In genomic region chr3:50205719-50206276, GRCh38 we compare ENCODE assay signal across 8 cellular contexts. TPM values are rescaled to one million over a fixed set of nuclear protein-coding genes. Genes with fewer than 3 reads are reported as not detected.
DNase-seq lines count a peak whose midpoint lies in the region; ATAC-seq, FAIRE-seq and TF ChIP-seq lines count a peak whose summit lies in the region.

No MANE protein-coding gene starts in this region.

- ATAC-seq in HG02571 (IDR thresholded peaks at IDR 0.05; ENCODE audit: unreplicated experiment) (no peak), GM21529 (IDR thresholded peaks at IDR 0.05; ENCODE audit: unreplicated experiment) (no peak)

- no peak overlapping the region for H3K56ac ChIP-seq in H1 (replicated peaks; ENCODE audit: insufficient read length, low read depth, low read length)

- FAIRE-seq in GM12891 (lab: Jason Lieb, UNC): no peak
- no peak for FAIRE-seq in H1 (lab: Jason Lieb, UNC)

- H3K4ac ChIP-seq in H1 (replicated peaks; ENCODE audit: insufficient read length, low read depth, low read length): no peak overlapping the region

- TF ChIP-seq RAD21 in SK-N-SH (IDR thresholded peaks at IDR 0.05; ENCODE audit: low read length) (no peak), H1 (IDR thresholded peaks at IDR 0.05 in 1 of 2, conservative IDR thresholded peaks at IDR 0.05 in 1 of 2; ENCODE audit: low read depth in 2 of 2, low read length in 2 of 2) (no peak), neural cell (conservative IDR thresholded peaks at IDR 0.05) (no peak)

- no peaks in the 10 kb centered on the region for H3K79me1 ChIP-seq in H1 (ENCODE audit: low read depth, low read length)

- no peaks in the 10 kb centered on the region for H3K79me2 ChIP-seq in SK-N-SH (ENCODE audit: insufficient read depth)
- H3K79me2 ChIP-seq in H1 (ENCODE audit: control insufficient read depth in 1 of 2, insufficient read depth in 2 of 2, low read length in 2 of 2): no peaks in the 10 kb centered on the region
- H3K79me2 ChIP-seq in neural cell (replicated peaks; ENCODE audit: insufficient read depth, low read length): no peaks in the 10 kb centered on the region

- DNase-seq in GM12891 (ENCODE audit: insufficient read length, low spot score) (peak; percentile 53), SK-N-SH (peak; percentile 62), H1 (ENCODE audit: low read depth in 1 of 2, low spot score in 2 of 2) (peak in 1 of 2 experiments; percentile 89), DMS79 treated with DMSO at 0.1 percent for 48 hours (lab: John Stamatoyannopoulos, UW) (no peak), retina (no peak)

- H3K36me3 ChIP-seq in SK-N-SH (replicated peaks in 1 of 2; ENCODE audit: control insufficient read depth in 1 of 2, insufficient read depth in 2 of 2, low read length in 1 of 2) (no peaks in the 10 kb centered on the region), H1 (ENCODE audit: control insufficient read depth in 2 of 4, insufficient read depth in 4 of 4, low read length in 3 of 4) (no peaks in the 10 kb centered on the region), neural cell (ENCODE audit: insufficient read depth, low read length) (no peaks in the 10 kb centered on the region)

- no peak for TF ChIP-seq EP300 in SK-N-SH (IDR thresholded peaks at IDR 0.05; ENCODE audit: borderline replicate concordance in 1 of 2, low read depth in 1 of 2, low read length in 1 of 2)
- TF ChIP-seq EP300 in H1 (IDR thresholded peaks at IDR 0.05; ENCODE audit: borderline replicate concordance in 1 of 2, low read depth in 2 of 2, low read length in 2 of 2): no peak
- TF ChIP-seq EP300 in neural cell (conservative IDR thresholded peaks at IDR 0.05; ENCODE audit: poor library complexity, severe bottlenecking): no peak

- TF ChIP-seq CTCF in SK-N-SH (IDR thresholded peaks at IDR 0.05) (no peak), H1 (IDR thresholded peaks at IDR 0.05; ENCODE audit: control extremely low read depth in 1 of 3, insufficient read depth in 1 of 3, low read depth in 1 of 3, low read length in 3 of 3) (no peak), neural cell (IDR thresholded peaks at IDR 0.05; ENCODE audit: poor library complexity, severe bottlenecking) (no peak)

- peaks cover 6% of the 10 kb centered on the region for H3K23me2 ChIP-seq in H1 (ENCODE audit: low read depth, low read length)

- H3K9me3 ChIP-seq in SK-N-SH (no peaks in the 10 kb centered on the region), H1 (ENCODE audit: insufficient read depth in 2 of 2, low read depth in 1 of 2, low read length in 1 of 2) (no peaks in the 10 kb centered on the region), neural cell (ENCODE audit: low read length) (no peaks in the 10 kb centered on the region)

- POLR2A ChIA-PET in SK-N-SH (lab: Yijun Ruan, JAX) (interaction anchor here (0.5 to 1.4 kb wide), 2 partner anchors 10 to 86 kb away, joined by 3 read pairs; no protein-coding TSS in a partner anchor), H1 (lab: Charles Lee; ENCODE audit: partially characterized antibody) (interaction anchor here (0.8 to 3.0 kb wide), 6 partner anchors 10 to 36 kb away, joined by 3 to 16 read pairs (median 4); no protein-coding TSS in a partner anchor)

- H3K9ac ChIP-seq in SK-N-SH: no peak overlapping the region
- H3K9ac ChIP-seq in H1 (replicated peaks in 1 of 4; ENCODE audit: extremely low read depth in 1 of 4, low read depth in 3 of 4, low read length in 3 of 4): no peak overlapping the region
- peak overlapping the region; percentile 56 for H3K9ac ChIP-seq in neural cell (ENCODE audit: low read length)

- H2BK15ac ChIP-seq in H1 (ENCODE audit: low read length): no peak overlapping the region

- peak overlapping the region; percentile 75; the same call in 1 of the 2 replicates for H4K8ac ChIP-seq in H1 (ENCODE audit: extremely low read depth, insufficient read depth, low read length)

- H3K14ac ChIP-seq in H1 (ENCODE audit: insufficient read length): no peak overlapping the region

- H4K5ac ChIP-seq in H1 (ENCODE audit: insufficient read length, low read depth, low read length): no peak overlapping the region

- H3K27ac ChIP-seq in SK-N-SH (ENCODE audit: low read depth in 2 of 2, low read length in 1 of 2) (no peak overlapping the region), H1 (ENCODE audit: low read depth, low read length) (no peak overlapping the region), neural cell (ENCODE audit: low read length) (no peak overlapping the region)

- no peaks in the 10 kb centered on the region for H3F3A ChIP-seq in SK-N-SH (replicated peaks; ENCODE audit: insufficient read depth)
- no peaks in the 10 kb centered on the region for H3F3A ChIP-seq in neural cell (ENCODE audit: insufficient read depth, low read length, poor library complexity, severe bottlenecking)

- no peak overlapping the region for H3K23ac ChIP-seq in H1 (ENCODE audit: insufficient read length)

- H2BK5ac ChIP-seq in H1 (ENCODE audit: low read depth, low read length): no peak overlapping the region

- H3K27me3 ChIP-seq in SK-N-SH (ENCODE audit: insufficient read depth) (peaks cover 28% of the 10 kb centered on the region), H1 (replicated peaks in 1 of 4; ENCODE audit: control insufficient read depth in 3 of 4, extremely low read depth in 1 of 4, insufficient read depth in 3 of 4, low read length in 3 of 4) (peaks cover 2 to 28% (median 21%) of the 10 kb centered on the region in 4 experiments), neural cell (ENCODE audit: insufficient read depth, low read depth, low read length) (peaks cover 20% of the 10 kb centered on the region)

- H3K4me3 ChIP-seq in SK-N-SH (ENCODE audit: low read depth in 2 of 2, low read length in 1 of 2): peak overlapping the region in 1 of 2 experiments; percentile 48; a peak in 2 of 4 replicates
- H3K4me3 ChIP-seq in H1 (ENCODE audit: extremely low read depth in 1 of 4, insufficient read depth in 2 of 4, low read depth in 3 of 4, low read length in 4 of 4): peak overlapping the region; percentile 33 to 68 (median 58)
- H3K4me3 ChIP-seq in neural cell (ENCODE audit: low read length): peak overlapping the region; percentile 72

- H4K91ac ChIP-seq in H1 (replicated peaks; ENCODE audit: insufficient read length, low read length): no peak overlapping the region

- H4K20me1 ChIP-seq in SK-N-SH (ENCODE audit: insufficient read depth) (no peaks in the 10 kb centered on the region), H1 (replicated peaks in 1 of 2; ENCODE audit: control insufficient read depth in 1 of 2, insufficient read depth in 2 of 2, low read length in 2 of 2) (no peaks in the 10 kb centered on the region), neural cell (ENCODE audit: insufficient read depth) (no peaks in the 10 kb centered on the region)

- TF ChIP-seq POLR2A in GM12891 (IDR thresholded peaks at IDR 0.05; ENCODE audit: low read depth, low read length) (no peak), H1 (IDR thresholded peaks at IDR 0.05; ENCODE audit: control extremely low read depth in 1 of 2, low read depth in 2 of 2, low read length in 2 of 2) (no peak)

- peaks cover 0 to 11% of the 10 kb centered on the region in 2 experiments; a peak in 1 of 4 replicates for H3K4me1 ChIP-seq in SK-N-SH (ENCODE audit: control insufficient read depth in 1 of 2, insufficient read depth in 2 of 2, low read depth in 1 of 2, low read length in 1 of 2)
- peaks cover 0 to 26% (median 13%) of the 10 kb centered on the region in 4 experiments; a peak in 6 of 7 replicates for H3K4me1 ChIP-seq in H1 (replicated peaks in 1 of 4; ENCODE audit: control insufficient read depth in 3 of 4, insufficient read depth in 4 of 4, low read length in 3 of 4)

- H2AK5ac ChIP-seq in H1 (ENCODE audit: low read depth, low read length): no peak overlapping the region

- CTCF ChIA-PET in SK-N-SH (lab: Yijun Ruan, JAX) (interaction anchor here (1.1 to 61.6 kb wide), 4 partner anchors 15 to 41 kb away, joined by 3 to 1375 read pairs (median 98); partner anchors contain the start of gene GNAT1), H1 (lab: Charles Lee; ENCODE audit: partially characterized antibody) (interaction anchor here (17.5 to 48.1 kb wide), 3 partner anchors 15 to 53 kb away, joined by 587 to 2149 read pairs (median 1138); partner anchors contain the start of genes GNAI2, GNAT1, LSMEM2 and SEMA3B)

- H2AFZ ChIP-seq in SK-N-SH (ENCODE audit: low read depth): peak overlapping the region; percentile 63; the same call in 1 of the 2 replicates
- no peak overlapping the region for H2AFZ ChIP-seq in H1 (ENCODE audit: low read length)
- no peak overlapping the region for H2AFZ ChIP-seq in neural cell (ENCODE audit: low read depth, low read length)

- H3K4me2 ChIP-seq in SK-N-SH: 0 out of 2 replicates have a peak overlapping the region, but pooled peaks have one; percentile 75
- H3K4me2 ChIP-seq in H1 (ENCODE audit: insufficient read depth in 1 of 2, low read depth in 2 of 2, low read length in 2 of 2): peak overlapping the region; percentile 76 to 99
- no peak overlapping the region for H3K4me2 ChIP-seq in neural cell (ENCODE audit: low read length)

- 40% methylated on average over 1 of the region's 40 CpGs for WGBS in SK-N-SH (ENCODE audit: low lambda C conversion rate)
- 5% methylated on average over 31 of the region's 40 CpGs; no CpG with 5 or more reads in 1 of the 2 experiments for WGBS in H1 (ENCODE audit: extremely low coverage in 1 of 2, insufficient coverage in 1 of 2, insufficient read length in 1 of 2, insufficient replicate concordance in 2 of 2, low coverage in 1 of 2, low lambda C conversion rate in 2 of 2, missing lambda C conversion rate in 1 of 2), 2 experiments

- H2BK120ac ChIP-seq in H1 (replicated peaks; ENCODE audit: low read depth, low read length): no peak overlapping the region

- H3K9me2 ChIP-seq in SK-N-SH (no peaks in the 10 kb centered on the region), neural cell (ENCODE audit: insufficient read depth, low read length) (no peaks in the 10 kb centered on the region)

- H2BK20ac ChIP-seq in H1 (ENCODE audit: low read length): no peak overlapping the region

- no peak overlapping the region for H3K18ac ChIP-seq in H1 (ENCODE audit: extremely low read depth, low read length)

- H2BK12ac ChIP-seq in H1 (ENCODE audit: low read depth, low read length): 0 out of 2 replicates have a peak overlapping the region, but pooled peaks have one; percentile 27

RNA-seq across cellular contexts. Expression of gene SLC38A3, which starts 0.7 kb away (rescaled TPM):
- polyA plus RNA-seq in GM12891 (2012; ENCODE audit: low read depth, missing spikeins): not detected
- polyA plus RNA-seq in SK-N-SH (2012; rRNA removed) (0.84 and 0.89 TPM in 2 replicates), H1 (2011; rRNA removed) (3.7 and 4.7 TPM in 2 replicates), neural cell (0.66 TPM in 1 of 2 replicates, not detected in the other)
- polyA plus RNA-seq in SK-N-SH (2012; cell fraction: cytosol; rRNA removed): 0.15 and 0.29 TPM in 2 replicates
- polyA plus RNA-seq in SK-N-SH (2012; cell fraction: nucleus; rRNA removed): 1.6 and 2.0 TPM in 2 replicates
- 0.57 and 1.2 TPM in 2 replicates for total RNA-seq in H1 (2021; fragmentation: NEBNext Ultra II Directional; extraction: Animal tissue kit (Norgen Biotek cat#: 25700))
- 2.0 TPM for polyA plus RNA-seq in H1 (2011; cell fraction: cytosol; rRNA removed)
- polyA plus RNA-seq in H1 (2011; cell fraction: nucleus; rRNA removed): 10.8 TPM
- polyA plus RNA-seq in H1 (2012, experiment 1 of 2): 0.87 to 1.5 TPM (median 1.1 TPM) in 4 replicates
- polyA plus RNA-seq in H1 (2012, experiment 2 of 2): 0.85 TPM
- polyA plus RNA-seq in H1 (2013, experiment 1 of 2): 1.2 TPM
- polyA plus RNA-seq in H1 (2013, experiment 2 of 2): 1.0 TPM
- polyA minus RNA-seq in H1 (2011; rRNA and poly(A)+ RNA removed): 1.5 and 2.5 TPM in 2 replicates
- 0.88 TPM for polyA minus RNA-seq in H1 (2011; cell fraction: cytosol; rRNA and poly(A)+ RNA removed)
- polyA minus RNA-seq in H1 (2011; cell fraction: nucleus; rRNA and poly(A)+ RNA removed): 1.9 TPM
- polyA minus RNA-seq in neural cell: 0.81 and 5.1 TPM in 2 replicates

RNA-seq across cellular contexts. Expression of gene GNAT1, which starts 14.4 kb away (rescaled TPM):
- not detected for polyA plus RNA-seq in GM12891 (2012; ENCODE audit: low read depth, missing spikeins)
- polyA plus RNA-seq in SK-N-SH (2012; rRNA removed): not detected in 2 replicates
- polyA plus RNA-seq in SK-N-SH (2012; cell fraction: cytosol; rRNA removed): not detected in 2 replicates
- 0.12 TPM in 1 of 2 replicates, not detected in the other for polyA plus RNA-seq in SK-N-SH (2012; cell fraction: nucleus; rRNA removed)
- total RNA-seq in H1 (2021; fragmentation: NEBNext Ultra II Directional; extraction: Animal tissue kit (Norgen Biotek cat#: 25700)): not detected in 2 replicates
- polyA plus RNA-seq in H1 (2011; rRNA removed): 0.08 and 0.20 TPM in 2 replicates
- 0.10 TPM for polyA plus RNA-seq in H1 (2011; cell fraction: cytosol; rRNA removed)
- 0.19 TPM for polyA plus RNA-seq in H1 (2011; cell fraction: nucleus; rRNA removed)
- polyA plus RNA-seq in H1 (2012, experiment 1 of 2): 0.32 to 0.39 TPM in 2 of 4 replicates, not detected in the others
- polyA plus RNA-seq in H1 (2012, experiment 2 of 2): not detected
- 0.12 TPM for polyA plus RNA-seq in H1 (2013, experiment 1 of 2)
- polyA plus RNA-seq in H1 (2013, experiment 2 of 2): 0.18 TPM
- polyA minus RNA-seq in H1 (2011; rRNA and poly(A)+ RNA removed): 0.13 and 0.15 TPM in 2 replicates
- polyA minus RNA-seq in H1 (2011; cell fraction: cytosol; rRNA and poly(A)+ RNA removed): not detected
- not detected for polyA minus RNA-seq in H1 (2011; cell fraction: nucleus; rRNA and poly(A)+ RNA removed)
- polyA plus RNA-seq in neural cell: not detected in 2 replicates
- 0.24 TPM in 1 of 2 replicates, not detected in the other for polyA minus RNA-seq in neural cell

RNA-seq across cellular contexts. Expression of gene GNAI2, which starts 30.2 kb away (rescaled TPM):
- 177 TPM for polyA plus RNA-seq in GM12891 (2012; ENCODE audit: low read depth, missing spikeins)
- polyA plus RNA-seq in SK-N-SH (2012; rRNA removed) (641 and 649 TPM in 2 replicates), H1 (2011; rRNA removed) (516 and 539 TPM in 2 replicates), neural cell (81.6 and 101 TPM in 2 replicates)
- polyA plus RNA-seq in SK-N-SH (2012; cell fraction: cytosol; rRNA removed): 388 and 495 TPM in 2 replicates
- 361 and 439 TPM in 2 replicates for polyA plus RNA-seq in SK-N-SH (2012; cell fraction: nucleus; rRNA removed)
- 168 and 169 TPM in 2 replicates for total RNA-seq in H1 (2021; fragmentation: NEBNext Ultra II Directional; extraction: Animal tissue kit (Norgen Biotek cat#: 25700))
- 378 TPM for polyA plus RNA-seq in H1 (2011; cell fraction: cytosol; rRNA removed)
- 319 TPM for polyA plus RNA-seq in H1 (2011; cell fraction: nucleus; rRNA removed)
- 135 to 260 TPM (median 228 TPM) in 4 replicates for polyA plus RNA-seq in H1 (2012, experiment 1 of 2)
- polyA plus RNA-seq in H1 (2012, experiment 2 of 2): 195 TPM
- polyA plus RNA-seq in H1 (2013, experiment 1 of 2): 215 TPM
- 242 TPM for polyA plus RNA-seq in H1 (2013, experiment 2 of 2)
- 310 and 337 TPM in 2 replicates for polyA minus RNA-seq in H1 (2011; rRNA and poly(A)+ RNA removed)
- 106 TPM for polyA minus RNA-seq in H1 (2011; cell fraction: cytosol; rRNA and poly(A)+ RNA removed)
- 98.5 TPM for polyA minus RNA-seq in H1 (2011; cell fraction: nucleus; rRNA and poly(A)+ RNA removed)
- 79.0 and 79.4 TPM in 2 replicates for polyA minus RNA-seq in neural cell

RNA-seq across cellular contexts. Expression of gene SEMA3F, which starts 50.7 kb away (rescaled TPM):
- 0.19 TPM for polyA plus RNA-seq in GM12891 (2012; ENCODE audit: low read depth, missing spikeins)
- polyA plus RNA-seq in SK-N-SH (2012; rRNA removed) (23.9 and 30.4 TPM in 2 replicates), H1 (2011; rRNA removed) (20.3 and 36.0 TPM in 2 replicates), neural cell (17.0 and 20.4 TPM in 2 replicates)
- polyA plus RNA-seq in SK-N-SH (2012; cell fraction: cytosol; rRNA removed): 15.5 and 23.2 TPM in 2 replicates
- polyA plus RNA-seq in SK-N-SH (2012; cell fraction: nucleus; rRNA removed): 32.9 and 38.3 TPM in 2 replicates
- total RNA-seq in H1 (2021; fragmentation: NEBNext Ultra II Directional; extraction: Animal tissue kit (Norgen Biotek cat#: 25700)): 37.0 and 39.6 TPM in 2 replicates
- 21.2 TPM for polyA plus RNA-seq in H1 (2011; cell fraction: cytosol; rRNA removed)
- 58.6 TPM for polyA plus RNA-seq in H1 (2011; cell fraction: nucleus; rRNA removed)
- 15.9 to 32.4 TPM (median 29.9 TPM) in 4 replicates for polyA plus RNA-seq in H1 (2012, experiment 1 of 2)
- 23.9 TPM for polyA plus RNA-seq in H1 (2012, experiment 2 of 2)
- 45.3 TPM for polyA plus RNA-seq in H1 (2013, experiment 1 of 2)
- polyA plus RNA-seq in H1 (2013, experiment 2 of 2): 41.8 TPM
- 28.0 and 36.9 TPM in 2 replicates for polyA minus RNA-seq in H1 (2011; rRNA and poly(A)+ RNA removed)
- 35.4 TPM for polyA minus RNA-seq in H1 (2011; cell fraction: cytosol; rRNA and poly(A)+ RNA removed)
- polyA minus RNA-seq in H1 (2011; cell fraction: nucleus; rRNA and poly(A)+ RNA removed): 25.2 TPM
- 23.3 and 28.0 TPM in 2 replicates for polyA minus RNA-seq in neural cell

Comparison
In these comparisons a context has a peak if more than half of its experiments do, and no peak if none do; other contexts are left out.
1. DNase-seq: peak in GM12891 (single experiment) and SK-N-SH (single experiment); none in DMS79 treated with DMSO at 0.1 percent for 48 hours (single experiment) and retina (single experiment).